ENCODE assay signal across 20 cellular contexts in the genomic region with DNA sequence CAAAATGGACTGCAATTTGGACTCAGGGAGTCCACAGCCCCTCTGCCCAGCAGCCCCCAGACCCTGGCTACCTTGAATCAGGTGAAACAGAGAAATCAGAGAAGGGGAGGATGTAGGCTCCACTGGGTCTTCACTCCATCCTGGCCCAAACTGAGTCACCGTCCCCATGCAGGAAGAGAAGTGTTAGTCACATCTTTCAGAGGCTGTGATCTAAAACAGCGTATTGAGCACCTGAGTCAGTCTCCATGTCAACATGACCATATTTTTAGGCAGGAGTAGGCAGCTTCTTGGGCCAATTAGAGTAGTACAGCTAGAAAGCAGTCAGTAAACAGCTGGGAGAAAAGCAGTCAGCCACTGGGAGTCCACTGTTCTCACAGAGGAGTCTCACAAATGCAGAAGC. TPM values are rescaled to one million over a fixed set of nuclear protein-coding genes. Genes with fewer than 3 reads are reported as not detected.
DNase-seq lines count a peak whose midpoint lies in the region; ATAC-seq, FAIRE-seq and TF ChIP-seq lines count a peak whose summit lies in the region.
"Had no signal": no experiment of that assay in that cellular context is flagged by ENCODE, and none has a peak within 500 bp of the region (broad histone marks: within the 10 kb centered on the region; RNA-seq: fewer than 3 reads in every experiment).

No MANE protein-coding gene starts in this region.

- no peak overlapping the region for H3K4me3 ChIP-seq in bronchial epithelial cell (ENCODE audit: low read depth, low read length)
- no peak overlapping the region for H3K4me3 ChIP-seq in SK-N-SH (ENCODE audit: low read depth in 2 of 2, low read length in 1 of 2)
- H3K4me3 ChIP-seq: esophagus muscularis mucosa, HAP-1, heart right ventricle, K562, ovary, uterus had no signal

- H3K27ac ChIP-seq in SK-N-SH (ENCODE audit: low read depth in 2 of 2, low read length in 1 of 2), result no peak overlapping the region; a peak in 1 of 4 replicates
- H3K27ac ChIP-seq: esophagus muscularis mucosa, heart right ventricle, ovary, uterus had no signal

- H2AFZ ChIP-seq in SK-N-SH (ENCODE audit: low read depth), result no peak overlapping the region

- H3K9me2 ChIP-seq in SK-N-SH, result no peaks in the 10 kb centered on the region

- peak overlapping the region in 1 of 2 donors; percentile 80 for H3K27ac Mint-ChIP-seq in activated naive CD4-positive, alpha-beta T cell treated with anti-CD3 and anti-CD28 coated beads, Interleukin-2, amount 50 U/mL, for 72 hours
- H3K27ac Mint-ChIP-seq: dendritic cell treated with granulocyte-macrophage colony-stimulating factor and Interleukin-4, amounts not matched to agents 40 ng/mL and 50 ng/mL, for 4 days; stimulated activated naive CD8-positive, alpha-beta T cell treated with anti-CD3 and anti-CD28 coated beads, Interleukin-15, Interleukin-2, amounts not matched to agents 100 ng/mL and 50 ng/mL, for 24 hours had no signal

- POLR2A ChIA-PET in SK-N-SH (lab: Yijun Ruan, JAX), result no interaction called here

- no peaks in the 10 kb centered on the region for H3K27me3 ChIP-seq in bronchial epithelial cell (ENCODE audit: control insufficient read depth, insufficient read depth, low read length)
- H3K27me3 ChIP-seq in SK-N-SH (ENCODE audit: insufficient read depth), result no peaks in the 10 kb centered on the region
- H3K27me3 ChIP-seq: BE2C, ovary, uterus had no signal

- no peak for TF ChIP-seq CTCF in bronchial epithelial cell (IDR thresholded peaks at IDR 0.05; ENCODE audit: insufficient read depth, low read length, severe bottlenecking)
- TF ChIP-seq CTCF in SK-N-SH (IDR thresholded peaks at IDR 0.05), result no peak

- CTCF ChIA-PET in SK-N-SH (lab: Yijun Ruan, JAX), result interaction anchor here (0.6 to 2.4 kb wide), 12 partner anchors 13 to 590 kb away, joined by 3 to 14 read pairs (median 4); a partner anchor contains a TSS

- peak; percentile 94 to 97 for ATAC-seq in activated naive CD4-positive, alpha-beta T cell treated with anti-CD3 and anti-CD28 coated beads, Interleukin-2, amount 50 U/mL, for 72 hours
- ATAC-seq in HG03442 (IDR thresholded peaks at IDR 0.05; ENCODE audit: unreplicated experiment), result peak; percentile 43
- peak; percentile 87 for ATAC-seq in stimulated activated naive CD8-positive, alpha-beta T cell treated with anti-CD3 and anti-CD28 coated beads, Interleukin-15, Interleukin-2, amounts not matched to agents 100 U/mL and 50 U/mL, for 24 hours
- ATAC-seq: heart right ventricle, K562, SK-N-SH treated with all-trans-retinoic acid at 6 μM for 48 hours had no signal

- H3K36me3 Mint-ChIP-seq in activated naive CD4-positive, alpha-beta T cell treated with anti-CD3 and anti-CD28 coated beads, Interleukin-2, amount 50 U/mL, for 72 hours, result peaks cover 5 to 6% of the 10 kb centered on the region in 2 donors

- WGBS in SK-N-SH (ENCODE audit: low lambda C conversion rate), result 34% methylated on average over 2 of the region's 2 CpGs

- FAIRE-seq in bronchial epithelial cell (lab: Jason Lieb, UNC), result no peak
- FAIRE-seq: K562 had no signal

- no peak for TF ChIP-seq EP300 in SK-N-SH (IDR thresholded peaks at IDR 0.05; ENCODE audit: borderline replicate concordance in 1 of 2, low read depth in 1 of 2, low read length in 1 of 2)

- no peak for TF ChIP-seq RAD21 in SK-N-SH (IDR thresholded peaks at IDR 0.05; ENCODE audit: low read length)

- no peak overlapping the region for H3K9ac ChIP-seq in SK-N-SH

- peak in 1 of 2 donors; percentile 39 for DNase-seq in activated naive CD4-positive, alpha-beta T cell treated with anti-CD3 and anti-CD28 coated beads, Interleukin-2, amount 50 U/mL, for 72 hours (ENCODE audit: low spot score in 2 of 2)
- DNase-seq in activated naive CD4-positive, alpha-beta T cell (lab: John Stamatoyannopoulos, UW), result no peak
- DNase-seq in bronchial epithelial cell (ENCODE audit: low read depth) (peak; percentile 80), NCI-H146 treated with DMSO at 0.1 percent for 48 hours (lab: John Stamatoyannopoulos, UW; ENCODE audit: unreplicated experiment) (no peak), retina (no peak), SK-N-SH (no peak)
- no peak for DNase-seq in stimulated activated naive CD8-positive, alpha-beta T cell treated with anti-CD3 and anti-CD28 coated beads, Interleukin-15, Interleukin-2, amounts not matched to agents 100 U/mL and 50 U/mL, for 24 hours
- DNase-seq: aorta, BE2C, heart right ventricle, NCI-H1105 treated with DMSO at 0.1 percent for 48 hours, ovary, uterus had no signal

- peaks cover 6 to 8% of the 10 kb centered on the region in 2 donors for H3K9me3 Mint-ChIP-seq in activated naive CD4-positive, alpha-beta T cell treated with anti-CD3 and anti-CD28 coated beads, Interleukin-2, amount 50 U/mL, for 72 hours

- peaks cover 0 to 10% of the 10 kb centered on the region in 2 experiments; a peak in 1 of 4 replicates for H3K4me1 ChIP-seq in SK-N-SH (ENCODE audit: control insufficient read depth in 1 of 2, insufficient read depth in 2 of 2, low read depth in 1 of 2, low read length in 1 of 2)

- H3K36me3 ChIP-seq in bronchial epithelial cell (ENCODE audit: control insufficient read depth, insufficient read depth, low read length) (no peaks in the 10 kb centered on the region), SK-N-SH (replicated peaks in 1 of 2; ENCODE audit: control insufficient read depth in 1 of 2, insufficient read depth in 2 of 2, low read length in 1 of 2) (no peaks in the 10 kb centered on the region)
- H3K36me3 ChIP-seq: BE2C, esophagus muscularis mucosa, HAP-1, heart right ventricle, ovary, uterus had no signal

- H4K20me1 ChIP-seq in SK-N-SH (ENCODE audit: insufficient read depth), result no peaks in the 10 kb centered on the region

- H3K79me2 ChIP-seq in SK-N-SH (ENCODE audit: insufficient read depth), result no peaks in the 10 kb centered on the region

- no peak overlapping the region for H3K4me2 ChIP-seq in SK-N-SH

- no peaks in the 10 kb centered on the region for H3F3A ChIP-seq in SK-N-SH (replicated peaks; ENCODE audit: insufficient read depth)

- H3K9me3 ChIP-seq in SK-N-SH, result 0 out of 2 replicates have a peak, but pooled peaks cover 7% of the 10 kb centered on the region
- H3K9me3 ChIP-seq: HAP-1, ovary, uterus had no signal

TF ChIP-seq in SK-N-SH, 30 proteins besides CTCF, POLR2A, EP300 and RAD21 (continues in another document):
- TF ChIP-seq TAF1 (IDR thresholded peaks at IDR 0.05; ENCODE audit: borderline replicate concordance, low read depth, low read length) (no peak), TCF12 (IDR thresholded peaks at IDR 0.05) (no peak), POLR2AphosphoS5 (IDR thresholded peaks at IDR 0.05; ENCODE audit: low read depth, low read length) (no peak), TEAD4 (IDR thresholded peaks at IDR 0.05; ENCODE audit: borderline replicate concordance, insufficient read depth) (no peak), GABPA (IDR thresholded peaks at IDR 0.05; ENCODE audit: low read depth) (no peak), MXI1 (IDR thresholded peaks at IDR 0.05; ENCODE audit: low read depth, low read length) (no peak), RCOR1 (IDR thresholded peaks at IDR 0.05; ENCODE audit: low read length) (no peak), JUND (IDR thresholded peaks at IDR 0.05) (no peak), SIN3A (IDR thresholded peaks at IDR 0.05; ENCODE audit: borderline replicate concordance, low read depth, low read length) (no peak)
- TF ChIP-seq, protein P1, sequence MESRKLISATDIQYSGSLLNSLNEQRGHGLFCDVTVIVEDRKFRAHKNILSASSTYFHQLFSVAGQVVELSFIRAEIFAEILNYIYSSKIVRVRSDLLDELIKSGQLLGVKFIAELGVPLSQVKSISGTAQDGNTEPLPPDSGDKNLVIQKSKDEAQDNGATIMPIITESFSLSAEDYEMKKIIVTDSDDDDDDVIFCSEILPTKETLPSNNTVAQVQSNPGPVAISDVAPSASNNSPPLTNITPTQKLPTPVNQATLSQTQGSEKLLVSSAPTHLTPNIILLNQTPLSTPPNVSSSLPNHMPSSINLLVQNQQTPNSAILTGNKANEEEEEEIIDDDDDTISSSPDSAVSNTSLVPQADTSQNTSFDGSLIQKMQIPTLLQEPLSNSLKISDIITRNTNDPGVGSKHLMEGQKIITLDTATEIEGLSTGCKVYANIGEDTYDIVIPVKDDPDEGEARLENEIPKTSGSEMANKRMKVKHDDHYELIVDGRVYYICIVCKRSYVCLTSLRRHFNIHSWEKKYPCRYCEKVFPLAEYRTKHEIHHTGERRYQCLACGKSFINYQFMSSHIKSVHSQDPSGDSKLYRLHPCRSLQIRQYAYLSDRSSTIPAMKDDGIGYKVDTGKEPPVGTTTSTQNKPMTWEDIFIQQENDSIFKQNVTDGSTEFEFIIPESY (IDR thresholded peaks at IDR 0.05; ENCODE audit: borderline replicate concordance, low read depth), result no peak

RNA-seq across cellular contexts. Expression of a gene that starts 6.8 kb away (rescaled TPM):
- 1 to 10 TPM; 2.3 to 8.4 TPM for total RNA-seq in activated naive CD4-positive, alpha-beta T cell treated with anti-CD3 and anti-CD28 coated beads, Interleukin-2, amount 50 U/mL, for 72 hours
- 11.6 and 15.5 TPM in 2 replicates for total RNA-seq in bronchial epithelial cell
- 1.0 and 1.2 TPM in 2 replicates for polyA plus RNA-seq in SK-N-SH (2012; rRNA removed)
- 1.2 and 1.4 TPM in 2 replicates for polyA plus RNA-seq in SK-N-SH (2012; cell fraction: cytosol; rRNA removed)
- polyA plus RNA-seq in SK-N-SH (2012; cell fraction: nucleus; rRNA removed), result 1.3 and 1.8 TPM in 2 replicates

RNA-seq across cellular contexts. Expression of a gene that starts 52.7 kb away (rescaled TPM):
- total RNA-seq in activated naive CD4-positive, alpha-beta T cell treated with anti-CD3 and anti-CD28 coated beads, Interleukin-2, amount 50 U/mL, for 72 hours, result 100 to 1,000 TPM in 1 of 2 donors, 10 to 100 TPM in 1; 89.0 to 105 TPM
- 41.6 and 108 TPM in 2 replicates for total RNA-seq in bronchial epithelial cell
- 23.4 and 28.9 TPM in 2 replicates for polyA plus RNA-seq in SK-N-SH (2012; rRNA removed)
- polyA plus RNA-seq in SK-N-SH (2012; cell fraction: cytosol; rRNA removed), result 25.3 and 27.8 TPM in 2 replicates
- polyA plus RNA-seq in SK-N-SH (2012; cell fraction: nucleus; rRNA removed), result 61.7 and 64.4 TPM in 2 replicates

RNA-seq across cellular contexts. Expression of a gene that starts 54.2 kb away (rescaled TPM):
- total RNA-seq in activated naive CD4-positive, alpha-beta T cell treated with anti-CD3 and anti-CD28 coated beads, Interleukin-2, amount 50 U/mL, for 72 hours, result 100 to 1,000 TPM in 1 of 2 donors, 10 to 100 TPM in 1; 53.6 to 158 TPM
- 141 and 155 TPM in 2 replicates for total RNA-seq in bronchial epithelial cell
- polyA plus RNA-seq in SK-N-SH (2012; rRNA removed), result 165 and 166 TPM in 2 replicates
- polyA plus RNA-seq in SK-N-SH (2012; cell fraction: cytosol; rRNA removed), result 165 and 208 TPM in 2 replicates
- polyA plus RNA-seq in SK-N-SH (2012; cell fraction: nucleus; rRNA removed), result 180 and 206 TPM in 2 replicates

Comparison
In these comparisons a context has a peak if more than half of its experiments do, and no peak if none do; other contexts are left out.
1. ATAC-seq: peak in every context shown above with its lines; median percentile 96 in activated naive CD4-positive, alpha-beta T cell treated with anti-CD3 and anti-CD28 coated beads, Interleukin-2, amount 50 U/mL, for 72 hours; 87 in stimulated activated naive CD8-positive, alpha-beta T cell treated with anti-CD3 and anti-CD28 coated beads, Interleukin-15, Interleukin-2, amounts not matched to agents 100 U/mL and 50 U/mL, for 24 hours; 43 in HG03442.